8 cellular contexts compared by ENCODE assay signal in the genomic region with DNA sequence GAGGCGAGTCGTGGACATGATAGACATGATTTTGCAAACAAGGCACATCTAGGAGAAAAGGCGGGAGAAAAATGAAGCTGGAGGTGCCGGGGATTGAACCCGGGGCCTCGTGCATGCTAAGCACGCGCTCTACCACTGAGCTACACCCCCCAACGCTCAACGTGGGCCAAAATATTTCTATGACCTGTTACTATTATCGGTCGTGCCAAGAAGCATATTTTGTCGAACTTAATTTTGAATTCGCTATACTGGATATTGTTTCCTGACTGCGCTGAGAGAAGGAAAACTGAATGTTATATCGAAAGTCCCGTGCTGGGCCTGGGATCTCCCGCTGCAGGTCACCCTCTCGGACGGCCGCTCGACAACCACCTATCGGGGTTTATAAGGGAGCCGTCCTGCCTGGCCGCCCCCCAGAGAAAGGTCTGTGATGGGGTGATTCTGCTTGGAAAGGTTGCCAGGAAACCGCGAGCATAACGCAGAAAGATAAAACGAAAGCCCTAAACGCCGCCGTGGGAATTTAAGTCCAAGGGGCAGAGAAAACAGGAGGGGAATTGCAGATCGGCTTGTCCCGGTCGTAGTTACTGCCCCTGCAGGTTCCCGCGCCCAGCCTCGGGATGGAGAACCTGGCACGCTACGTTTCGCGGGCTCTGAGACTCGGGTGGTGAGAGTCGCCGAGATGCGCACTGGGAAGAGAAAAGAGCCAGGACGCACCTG.
DNase-seq lines count a peak whose midpoint lies in the region; ATAC-seq, FAIRE-seq and TF ChIP-seq lines count a peak whose summit lies in the region.

No MANE protein-coding gene starts in this region.

- DNase-seq in SJCRH30, result peak; percentile 60 to 86
- DNase-seq in activated naive CD4-positive, alpha-beta T cell treated with Interleukin-2 at 50 U/mL for 16 hours, result peak; percentile 85
- DNase-seq in frontal cortex (ENCODE audit: low spot score in 2 of 2), result peak; percentile 63 to 72
- peak; percentile 87 for DNase-seq in neuronal stem cell (ENCODE audit: low spot score)
- DNase-seq in stomach, result peak; percentile 77

- peak; percentile 40 for ATAC-seq in GM18505 (IDR thresholded peaks at IDR 0.05; ENCODE audit: unreplicated experiment)
- no peak for ATAC-seq in HG02884 (IDR thresholded peaks at IDR 0.05; ENCODE audit: unreplicated experiment)

- no peaks in the 10 kb centered on the region for H3K79me1 ChIP-seq in neuronal stem cell (ENCODE audit: low read depth, low read length)

- no peak overlapping the region for H2BK5ac ChIP-seq in neuronal stem cell (ENCODE audit: low read length)

- H2BK15ac ChIP-seq in neuronal stem cell (ENCODE audit: low read length), result peak overlapping the region; percentile 24

- no peak for TF ChIP-seq POLR2A in GM18505 (IDR thresholded peaks at IDR 0.05; ENCODE audit: borderline replicate concordance, extremely low read depth, insufficient read depth, insufficient read length)
- TF ChIP-seq POLR2A in stomach (IDR thresholded peaks at IDR 0.05), result no peak

- peaks cover 3% of the 10 kb centered on the region for H3K27me3 ChIP-seq in Loucy (ENCODE audit: insufficient read depth, low read length, poor library complexity, severe bottlenecking)
- H3K27me3 ChIP-seq in SJCRH30, result no peaks in the 10 kb centered on the region
- no peaks in the 10 kb centered on the region for H3K27me3 ChIP-seq in neuronal stem cell (ENCODE audit: control insufficient read depth in 3 of 3, insufficient read depth in 3 of 3, low read depth in 1 of 3, low read length in 3 of 3)
- peaks cover 0 to 3% (median 0%) of the 10 kb centered on the region in 3 donors for H3K27me3 ChIP-seq in stomach

- H3K4me3 ChIP-seq in Loucy (ENCODE audit: low read length, poor library complexity, severe bottlenecking), result peak overlapping the region; percentile 98
- H3K4me3 ChIP-seq in SJCRH30, result peak overlapping the region; percentile 69
- H3K4me3 ChIP-seq in neuronal stem cell (ENCODE audit: low read length in 2 of 2), result peak overlapping the region; percentile 58 to 89
- peak overlapping the region; percentile 71 to 79 (median 74) for H3K4me3 ChIP-seq in stomach

- FAIRE-seq in frontal cortex (lab: Jason Lieb, UNC), result no peak

- H3K4me1 ChIP-seq in Loucy (ENCODE audit: insufficient read depth, low read length, poor library complexity, severe bottlenecking) (peaks cover 24% of the 10 kb centered on the region), SJCRH30 (0 out of 2 replicates have a peak, but pooled peaks cover 4% of the 10 kb centered on the region), neuronal stem cell (ENCODE audit: control insufficient read depth in 2 of 2, insufficient read depth in 1 of 2, low read depth in 1 of 2, low read length in 2 of 2) (no peaks in the 10 kb centered on the region), stomach (peaks cover 6 to 30% (median 17%) of the 10 kb centered on the region in 4 donors)

- no peak overlapping the region for H4K8ac ChIP-seq in neuronal stem cell (ENCODE audit: low read depth, low read length)

- H2AFZ ChIP-seq in Loucy (ENCODE audit: low read length) (peak overlapping the region; percentile 98), neuronal stem cell (ENCODE audit: low read length) (peak overlapping the region; percentile 93)

- H3F3A ChIP-seq in Loucy (ENCODE audit: low read depth), result 0 out of 2 replicates have a peak, but pooled peaks cover 5% of the 10 kb centered on the region

- intact Hi-C loops in stomach (cut with DNase I; ENCODE audit: low total_unique reads), result no loop called here

- no peaks in the 10 kb centered on the region; the same call in 1 of the 2 replicates for H3K9me3 ChIP-seq in Loucy (ENCODE audit: insufficient read depth, low read depth, low read length)
- no peaks in the 10 kb centered on the region; the same call in 1 of the 2 replicates for H3K9me3 ChIP-seq in SJCRH30 (replicated peaks)
- H3K9me3 ChIP-seq in neuronal stem cell (replicated peaks in 1 of 2; ENCODE audit: control insufficient read depth in 2 of 2, insufficient read depth in 1 of 2, low read depth in 1 of 2, low read length in 2 of 2), result peaks cover 3 to 12% of the 10 kb centered on the region in 2 donors
- peaks cover 0 to 11% (median 0%) of the 10 kb centered on the region in 4 donors for H3K9me3 ChIP-seq in stomach

- H3K79me2 ChIP-seq in Loucy (ENCODE audit: insufficient read depth, low read length), result no peaks in the 10 kb centered on the region

- H3K36me3 ChIP-seq in Loucy (ENCODE audit: insufficient read depth, low read length) (no peaks in the 10 kb centered on the region), SJCRH30 (no peaks in the 10 kb centered on the region), neuronal stem cell (replicated peaks in 1 of 2; ENCODE audit: control insufficient read depth in 2 of 2, insufficient read depth in 2 of 2, low read length in 2 of 2) (no peaks in the 10 kb centered on the region), stomach (no peaks in the 10 kb centered on the region)

- no peak for TF ChIP-seq EP300 in stomach (IDR thresholded peaks at IDR 0.05)

- H3K18ac ChIP-seq in neuronal stem cell (ENCODE audit: low read length), result peak overlapping the region; percentile 73

- TF ChIP-seq CTCF in Loucy (conservative IDR thresholded peaks at IDR 0.05; ENCODE audit: low read length), result no peak
- TF ChIP-seq CTCF in stomach (IDR thresholded peaks at IDR 0.05), result no peak

- H3K9ac ChIP-seq in Loucy (ENCODE audit: low read depth, low read length, poor library complexity, severe bottlenecking) (peak overlapping the region; percentile 90), neuronal stem cell (ENCODE audit: low read depth, low read length, poor library complexity) (peak overlapping the region; percentile 85)

- peak overlapping the region; percentile 88 for H3K4me2 ChIP-seq in Loucy (ENCODE audit: low read depth, low read length, poor library complexity, severe bottlenecking)
- peak overlapping the region; percentile 59 for H3K4me2 ChIP-seq in neuronal stem cell (ENCODE audit: insufficient read depth, low read length, poor library complexity, severe bottlenecking)

- no CpG with 5 or more reads among the region's 47 CpGs for whole genome bisulfite sequencing in neuronal stem cell (ENCODE audit: extremely low coverage in 2 of 2, insufficient read length in 2 of 2, insufficient replicate concordance in 1 of 2), 2 donors
- WGBS in stomach, 5 donors, result 0 to 1% (median 0%) methylated on average over 39 to 47 of the region's 47 CpGs

- H3K23ac ChIP-seq in neuronal stem cell (ENCODE audit: low read depth, low read length, poor library complexity), result no peak overlapping the region

- no peak overlapping the region for H2AK5ac ChIP-seq in neuronal stem cell (ENCODE audit: low read depth, low read length)

- no peaks in the 10 kb centered on the region for H3K9me2 ChIP-seq in Loucy (replicated peaks; ENCODE audit: low read depth, low read length)

- H3K4ac ChIP-seq in neuronal stem cell (ENCODE audit: low read length), result no peak overlapping the region

- H2BK12ac ChIP-seq in neuronal stem cell (ENCODE audit: low read length), result no peak overlapping the region

- H3K14ac ChIP-seq in neuronal stem cell (ENCODE audit: low read length), result no peak overlapping the region

- no peak overlapping the region for H2BK120ac ChIP-seq in neuronal stem cell (ENCODE audit: low read depth, low read length)

- no peak overlapping the region for H3K27ac ChIP-seq in SJCRH30
- H3K27ac ChIP-seq in neuronal stem cell (replicated peaks; ENCODE audit: low read length), result peak overlapping the region; percentile 50
- peak overlapping the region; percentile 49 to 86 (median 71) for H3K27ac ChIP-seq in stomach

- H4K91ac ChIP-seq in neuronal stem cell (ENCODE audit: low read depth, low read length, poor library complexity), result no peak overlapping the region

- no peaks in the 10 kb centered on the region for H4K20me1 ChIP-seq in Loucy (ENCODE audit: insufficient read depth, low read length, poor library complexity, severe bottlenecking)
